In the genomic region with DNA sequence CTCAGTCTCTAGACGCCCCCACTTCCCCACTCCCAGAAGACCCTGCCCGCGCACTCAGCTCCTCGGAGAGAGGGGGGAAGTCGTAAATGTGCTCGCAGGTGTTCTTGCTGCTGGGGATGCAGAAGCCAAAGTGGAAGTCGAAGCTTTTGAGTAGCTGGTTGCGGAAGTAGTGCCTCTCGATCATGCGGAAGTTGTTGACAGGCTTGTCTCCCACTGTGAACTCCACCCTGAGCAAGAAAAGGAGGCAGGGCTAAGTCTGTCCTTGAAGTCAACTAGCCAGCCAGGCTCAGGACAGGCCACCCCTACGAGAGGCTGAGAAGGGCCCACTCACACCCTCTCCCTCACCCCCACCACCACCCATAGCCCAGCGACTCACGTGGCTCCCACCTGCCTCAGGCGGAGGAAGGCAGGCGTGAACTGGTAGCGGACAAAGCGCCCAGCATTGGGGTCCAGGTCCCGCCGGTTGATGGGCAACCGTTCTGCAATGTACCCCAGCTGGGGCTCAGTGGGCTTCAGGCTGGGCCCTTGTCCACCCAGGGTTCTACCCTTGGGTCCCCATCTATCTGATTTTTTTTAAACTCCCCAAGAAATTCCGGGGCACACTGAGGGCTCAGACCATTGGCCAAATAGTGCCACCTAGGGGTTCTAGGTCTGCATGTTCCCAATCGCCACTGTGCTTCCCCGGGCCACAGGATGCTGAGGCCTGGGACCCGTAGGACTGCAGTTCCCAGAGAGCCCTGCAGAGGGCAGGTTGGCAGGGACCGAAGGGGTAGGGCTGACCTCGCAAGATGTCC, we compare ENCODE assay signal across 9 cellular contexts. TPM values are rescaled to one million over a fixed set of nuclear protein-coding genes. Genes with fewer than 3 reads are reported as not detected.
A peak's percentile ranks its signal among the peaks of the same experiment; 100 is the strongest.
DNase-seq lines count a peak whose midpoint lies in the region; ATAC-seq and TF ChIP-seq lines count a peak whose summit lies in the region.
"Had no signal": no experiment of that assay in that cellular context is flagged by ENCODE, and none has a peak within 500 bp of the region (broad histone marks: within the 10 kb centered on the region; RNA-seq: fewer than 3 reads in every experiment).

No MANE protein-coding gene starts in this region.

- H3K4me1 Mint-ChIP-seq in activated naive CD4-positive, alpha-beta T cell treated with anti-CD3 and anti-CD28 coated beads, Interleukin-2, amount 50 U/mL, for 24 hours = peaks cover 49% of the 10 kb centered on the region

- intact Hi-C loops in head of caudate nucleus (cut with DNase I) (no loop called here), posterior cingulate gyrus (cut with DNase I) (loop anchor here (1.0 kb wide), 1 partner anchor 65 kb away; no protein-coding TSS in a partner anchor)

- H3F3A ChIP-seq in SK-N-SH (replicated peaks; ENCODE audit: insufficient read depth) = peaks cover under 1% of the 10 kb centered on the region

- H3K27me3 ChIP-seq in SK-N-SH (ENCODE audit: insufficient read depth) = no peaks in the 10 kb centered on the region

- peak overlapping the region; percentile 86 for H3K27ac Mint-ChIP-seq in activated naive CD4-positive, alpha-beta T cell treated with anti-CD3 and anti-CD28 coated beads, Interleukin-2, amount 50 U/mL, for 24 hours

- no peak for TF ChIP-seq EP300 in SK-N-SH (IDR thresholded peaks at IDR 0.05; ENCODE audit: borderline replicate concordance in 1 of 2, low read depth in 1 of 2, low read length in 1 of 2)

- H3K27ac ChIP-seq in SK-N-SH (ENCODE audit: low read depth in 2 of 2, low read length in 1 of 2) = no peak overlapping the region

- no peak overlapping the region for H3K9ac ChIP-seq in SK-N-SH

- H3K4me3 Mint-ChIP-seq in activated naive CD4-positive, alpha-beta T cell treated with anti-CD3 and anti-CD28 coated beads, Interleukin-2, amount 50 U/mL, for 24 hours = peak overlapping the region; percentile 57

- POLR2A ChIA-PET in SK-N-SH (lab: Yijun Ruan, JAX) = interaction anchor here (0.9 kb wide), 1 partner anchor 50 kb away, joined by 3 read pairs; no protein-coding TSS in a partner anchor

- WGBS in SK-N-SH (ENCODE audit: low lambda C conversion rate) = 72% methylated on average over 24 of the region's 26 CpGs

- TF ChIP-seq CTCF in SK-N-SH (IDR thresholded peaks at IDR 0.05) = peak; percentile 90

- peaks cover 0 to 17% of the 10 kb centered on the region in 2 experiments for H3K36me3 ChIP-seq in SK-N-SH (replicated peaks in 1 of 2; ENCODE audit: control insufficient read depth in 1 of 2, insufficient read depth in 2 of 2, low read length in 1 of 2)

- no peaks in the 10 kb centered on the region for H3K36me3 Mint-ChIP-seq in activated naive CD4-positive, alpha-beta T cell treated with anti-CD3 and anti-CD28 coated beads, Interleukin-2, amount 50 U/mL, for 24 hours

- H4K20me1 ChIP-seq in SK-N-SH (ENCODE audit: insufficient read depth) = peaks cover 15% of the 10 kb centered on the region

- H2AFZ ChIP-seq in SK-N-SH (ENCODE audit: low read depth) = no peak overlapping the region

- CTCF ChIA-PET in SK-N-SH (lab: Yijun Ruan, JAX) = interaction anchor here (0.6 to 7.0 kb wide), 39 partner anchors 8 to 178 kb away, joined by 3 to 87 read pairs (median 5); a partner anchor contains a TSS

- no peaks in the 10 kb centered on the region for H3K27me3 Mint-ChIP-seq in activated naive CD4-positive, alpha-beta T cell treated with anti-CD3 and anti-CD28 coated beads, Interleukin-2, amount 50 U/mL, for 24 hours

- TF ChIP-seq RAD21 in SK-N-SH (IDR thresholded peaks at IDR 0.05; ENCODE audit: low read length) = peak; percentile 64

- no peaks in the 10 kb centered on the region for H3K9me3 Mint-ChIP-seq in activated naive CD4-positive, alpha-beta T cell treated with anti-CD3 and anti-CD28 coated beads, Interleukin-2, amount 50 U/mL, for 24 hours

- no peaks in the 10 kb centered on the region for H3K9me2 ChIP-seq in SK-N-SH

- no peak overlapping the region for H3K4me2 ChIP-seq in SK-N-SH

- peaks cover 2 to 30% of the 10 kb centered on the region in 2 experiments; a peak in 2 of 4 replicates for H3K4me1 ChIP-seq in SK-N-SH (ENCODE audit: control insufficient read depth in 1 of 2, insufficient read depth in 2 of 2, low read depth in 1 of 2, low read length in 1 of 2)

- no peaks in the 10 kb centered on the region for H3K9me3 ChIP-seq in SK-N-SH

- DNase-seq in NK-92 treated with Interleukin-12 subunit alpha and Interleukin-12 subunit beta, amount 100 ng/mL, for 24 hours (lab: John Stamatoyannopoulos, UW) = peak; percentile 29
- DNase-seq in NK-92 (lab: John Stamatoyannopoulos, UW; ENCODE audit: unreplicated experiment) = no peak
- peak; percentile 75 for DNase-seq in HT1080 (ENCODE audit: low read depth)
- peak; percentile 92 for DNase-seq in SK-N-SH
- DNase-seq in head of caudate nucleus = peak in 41 of 42 donors; percentile 43 to 87 (median 72)
- DNase-seq in posterior cingulate gyrus = peak; percentile 48 to 94 (median 76)

- peak overlapping the region in 1 of 2 experiments; percentile 49; a peak in 1 of 4 replicates for H3K4me3 ChIP-seq in SK-N-SH (ENCODE audit: low read depth in 2 of 2, low read length in 1 of 2)

- H3K79me2 ChIP-seq in SK-N-SH (ENCODE audit: insufficient read depth) = peaks cover 16% of the 10 kb centered on the region

- no peak for ATAC-seq in GM21390 (IDR thresholded peaks at IDR 0.05; ENCODE audit: unreplicated experiment)

TF ChIP-seq in SK-N-SH, 30 proteins besides CTCF, POLR2A, EP300 and RAD21:
- TF ChIP-seq CHD2 (IDR thresholded peaks at IDR 0.05; ENCODE audit: low read length, partially characterized antibody) (no peak), FOXJ3 (CRISPR knock-in tag; IDR thresholded peaks at IDR 0.05) (no peak), SMC3 (IDR thresholded peaks at IDR 0.05; ENCODE audit: low read depth, low read length) (peak; percentile 70), NFIC (IDR thresholded peaks at IDR 0.05; ENCODE audit: borderline replicate concordance) (no peak)
- TF ChIP-seq, protein P1, sequence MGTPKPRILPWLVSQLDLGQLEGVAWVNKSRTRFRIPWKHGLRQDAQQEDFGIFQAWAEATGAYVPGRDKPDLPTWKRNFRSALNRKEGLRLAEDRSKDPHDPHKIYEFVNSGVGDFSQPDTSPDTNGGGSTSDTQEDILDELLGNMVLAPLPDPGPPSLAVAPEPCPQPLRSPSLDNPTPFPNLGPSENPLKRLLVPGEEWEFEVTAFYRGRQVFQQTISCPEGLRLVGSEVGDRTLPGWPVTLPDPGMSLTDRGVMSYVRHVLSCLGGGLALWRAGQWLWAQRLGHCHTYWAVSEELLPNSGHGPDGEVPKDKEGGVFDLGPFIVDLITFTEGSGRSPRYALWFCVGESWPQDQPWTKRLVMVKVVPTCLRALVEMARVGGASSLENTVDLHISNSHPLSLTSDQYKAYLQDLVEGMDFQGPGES (IDR thresholded peaks at IDR 0.05; ENCODE audit: low read depth, low read length) = no peak

RNA-seq across cellular contexts. Expression of a gene that starts 4.6 kb away (rescaled TPM):
- 57.8 and 58.4 TPM in 2 replicates for total RNA-seq in HT1080 (2014; rRNA removed; shearing (Covaris generic))
- 39.9 and 40.3 TPM in 2 replicates for polyA plus RNA-seq in HT1080 (2015; cell fraction: cytosol; rRNA removed)
- 55.5 and 55.8 TPM in 2 replicates for polyA plus RNA-seq in HT1080 (2015; cell fraction: nucleus; rRNA removed)
- polyA plus RNA-seq in SK-N-SH (2012; rRNA removed) = 89.9 and 106 TPM in 2 replicates
- 49.1 and 66.9 TPM in 2 replicates for polyA plus RNA-seq in SK-N-SH (2012; cell fraction: cytosol; rRNA removed)
- polyA plus RNA-seq in SK-N-SH (2012; cell fraction: nucleus; rRNA removed) = 187 and 203 TPM in 2 replicates

RNA-seq across cellular contexts. Expression of a gene that starts 23.5 kb away (rescaled TPM):
- total RNA-seq in HT1080 (2014; rRNA removed; shearing (Covaris generic)) = 34.1 and 43.0 TPM in 2 replicates
- 67.8 and 74.4 TPM in 2 replicates for polyA plus RNA-seq in HT1080 (2015; cell fraction: cytosol; rRNA removed)
- polyA plus RNA-seq in HT1080 (2015; cell fraction: nucleus; rRNA removed) = 90.7 and 112 TPM in 2 replicates
- polyA plus RNA-seq in SK-N-SH (2012; rRNA removed) = 54.9 and 78.5 TPM in 2 replicates
- 46.0 and 65.3 TPM in 2 replicates for polyA plus RNA-seq in SK-N-SH (2012; cell fraction: cytosol; rRNA removed)
- 60.3 and 73.0 TPM in 2 replicates for polyA plus RNA-seq in SK-N-SH (2012; cell fraction: nucleus; rRNA removed)

RNA-seq across cellular contexts. Expression of a gene that starts 28.9 kb away (rescaled TPM):
- 17.1 and 18.4 TPM in 2 replicates for total RNA-seq in HT1080 (2014; rRNA removed; shearing (Covaris generic))
- 135 and 145 TPM in 2 replicates for polyA plus RNA-seq in HT1080 (2015; cell fraction: cytosol; rRNA removed)
- 153 and 155 TPM in 2 replicates for polyA plus RNA-seq in HT1080 (2015; cell fraction: nucleus; rRNA removed)
- 10.1 and 10.3 TPM in 2 replicates for polyA plus RNA-seq in SK-N-SH (2012; rRNA removed)
- 5.8 and 9.9 TPM in 2 replicates for polyA plus RNA-seq in SK-N-SH (2012; cell fraction: cytosol; rRNA removed)
- polyA plus RNA-seq in SK-N-SH (2012; cell fraction: nucleus; rRNA removed) = 7.8 and 9.9 TPM in 2 replicates

RNA-seq across cellular contexts. Expression of a gene that starts 41.7 kb away (rescaled TPM):
- total RNA-seq in HT1080 (2014; rRNA removed; shearing (Covaris generic)) = not detected in 2 replicates
- not detected in 2 replicates for polyA plus RNA-seq in HT1080 (2015; cell fraction: cytosol; rRNA removed)
- not detected in 2 replicates for polyA plus RNA-seq in HT1080 (2015; cell fraction: nucleus; rRNA removed)
- polyA plus RNA-seq in SK-N-SH (2012; rRNA removed) = not detected in 2 replicates
- polyA plus RNA-seq in SK-N-SH (2012; cell fraction: cytosol; rRNA removed) = not detected in 2 replicates
- polyA plus RNA-seq in SK-N-SH (2012; cell fraction: nucleus; rRNA removed) = not detected in 2 replicates
- total RNA-seq: subcutaneous adipose tissue had no signal

RNA-seq across cellular contexts. Expression of a gene that starts 51.0 kb away (rescaled TPM):
- total RNA-seq in HT1080 (2014; rRNA removed; shearing (Covaris generic)) = 84.5 and 93.0 TPM in 2 replicates
- 50.4 and 53.9 TPM in 2 replicates for polyA plus RNA-seq in HT1080 (2015; cell fraction: cytosol; rRNA removed)
- 143 and 168 TPM in 2 replicates for polyA plus RNA-seq in HT1080 (2015; cell fraction: nucleus; rRNA removed)
- polyA plus RNA-seq in SK-N-SH (2012; rRNA removed) = 36.5 and 42.3 TPM in 2 replicates
- polyA plus RNA-seq in SK-N-SH (2012; cell fraction: cytosol; rRNA removed) = 28.0 and 31.0 TPM in 2 replicates
- polyA plus RNA-seq in SK-N-SH (2012; cell fraction: nucleus; rRNA removed) = 100 and 104 TPM in 2 replicates
